In the genomic region with DNA sequence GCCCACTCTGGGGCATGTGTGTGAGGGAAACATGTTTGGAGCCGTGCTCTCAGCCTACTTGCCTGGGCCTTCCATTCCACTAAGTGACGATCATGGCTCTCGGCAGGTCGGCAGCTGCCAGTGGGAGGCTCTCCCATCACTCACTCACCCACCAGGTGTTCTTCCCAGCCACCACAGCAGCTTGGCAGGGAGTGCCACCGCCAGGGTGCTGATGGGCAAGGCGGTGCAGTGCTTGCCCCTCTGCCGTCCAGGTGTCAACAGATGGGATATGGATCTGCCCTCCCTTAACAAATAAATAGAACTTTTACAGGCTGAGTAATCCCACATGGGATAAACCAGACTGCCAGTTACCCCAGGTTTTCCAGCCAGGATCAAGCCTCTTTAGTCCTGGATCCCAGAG, we compare ENCODE assay signal across 16 cellular contexts.
"Had no signal": no experiment of that assay in that cellular context is flagged by ENCODE, and none has a peak within 500 bp of the region (broad histone marks: within the 10 kb centered on the region; RNA-seq: fewer than 3 reads in every experiment).

No MANE protein-coding gene starts in this region.

- ATAC-seq: activated naive CD4-positive, alpha-beta T cell treated with anti-CD3 and anti-CD28 coated beads, Interleukin-2, amount 50 U/mL, for 72 hours; esophagus mucosa; heart right ventricle; psoas muscle; right cardiac atrium; stimulated activated naive CD8-positive, alpha-beta T cell treated with anti-CD3 and anti-CD28 coated beads, Interleukin-15, Interleukin-2, amounts not matched to agents 100 U/mL and 50 U/mL, for 24 hours had no signal

- H3K4me1 ChIP-seq: adrenal gland, heart right ventricle, left ventricle myocardium inferior, psoas muscle, transverse colon had no signal

- H3K36me3 Mint-ChIP-seq: activated naive CD4-positive, alpha-beta T cell treated with anti-CD3 and anti-CD28 coated beads, Interleukin-2, amount 50 U/mL, for 72 hours had no signal

- H3K27ac Mint-ChIP-seq: activated naive CD4-positive, alpha-beta T cell treated with anti-CD3 and anti-CD28 coated beads, Interleukin-2, amount 50 U/mL, for 72 hours had no signal

- H3K27ac ChIP-seq: adrenal gland, breast epithelium, heart right ventricle, left ventricle myocardium inferior, ovary, psoas muscle, transverse colon had no signal

- H3K36me3 ChIP-seq: adrenal gland, breast epithelium, heart right ventricle, left ventricle myocardium inferior, ovary, transverse colon had no signal

- H3K4me3 ChIP-seq: adrenal gland, breast epithelium, heart right ventricle, left ventricle myocardium inferior, ovary, psoas muscle, transverse colon had no signal

- H3K9me3 ChIP-seq: adrenal gland, breast epithelium, heart right ventricle, left ventricle myocardium inferior, ovary, psoas muscle, transverse colon had no signal

- DNase-seq: activated CD4-positive, alpha-beta T cell treated with anti-CD3 and anti-CD28 coated beads, Interleukin-2, amount 50 U/mL, for 4 hours; activated gamma-delta T cell; adrenal gland; cerebellar nuclear complex; effector CD4-positive, alpha-beta T cell; heart right ventricle; left ventricle myocardium inferior; mammary epithelial cell; ovary; psoas muscle; right cardiac atrium; stimulated activated naive CD8-positive, alpha-beta T cell treated with anti-CD3 and anti-CD28 coated beads, Interleukin-15, Interleukin-2, amounts not matched to agents 100 U/mL and 50 U/mL, for 24 hours; transverse colon had no signal

- H3K9me3 Mint-ChIP-seq: activated naive CD4-positive, alpha-beta T cell treated with anti-CD3 and anti-CD28 coated beads, Interleukin-2, amount 50 U/mL, for 72 hours had no signal
